In genomic region chr12:102755271-102755670, GRCh38 we compare ENCODE assay signal across 16 cellular contexts.
A peak's percentile ranks its signal among the peaks of the same experiment; 100 is the strongest.
DNase-seq lines count a peak whose midpoint lies in the region; ATAC-seq and TF ChIP-seq lines count a peak whose summit lies in the region.
"Had no signal": no experiment of that assay in that cellular context is flagged by ENCODE, and none has a peak within 500 bp of the region (broad histone marks: within the 10 kb centered on the region; RNA-seq: fewer than 3 reads in every experiment).

No MANE protein-coding gene starts in this region.

- ATAC-seq in HG02588 (IDR thresholded peaks at IDR 0.05; ENCODE audit: unreplicated experiment) (no peak), HG03439 (IDR thresholded peaks at IDR 0.05; ENCODE audit: unreplicated experiment) (no peak), GM21447 (IDR thresholded peaks at IDR 0.05; ENCODE audit: unreplicated experiment) (no peak)
- ATAC-seq: CD8-positive, alpha-beta T cell; GM23338; HCT116 had no signal

- TF ChIP-seq CTCF in thyroid gland (IDR thresholded peaks at IDR 0.05) = no peak

- 81 to 82% methylated on average over 3 of the region's 3 CpGs for WGBS in thyroid gland, 2 donors

- H3K27ac ChIP-seq in thyroid gland = peak overlapping the region in 2 of 3 donors; percentile 56 to 57
- H3K27ac ChIP-seq: BLaER1, C4-2B had no signal

- H3K4me1 ChIP-seq in adipocyte (ENCODE audit: control insufficient read depth, insufficient read depth, low read length) = peaks cover 65% of the 10 kb centered on the region
- H3K4me1 ChIP-seq in thyroid gland = no peaks in the 10 kb centered on the region
- H3K4me1 ChIP-seq: BLaER1, Caco-2 had no signal

- H3K9ac ChIP-seq in adipocyte (ENCODE audit: low read length) = peak overlapping the region; percentile 85
- H3K9ac ChIP-seq: BLaER1 had no signal

- intact Hi-C loops in thyroid gland (cut with DNase I) = loop anchor here (10.0 kb wide), 1 partner anchor 810 kb away; no protein-coding TSS in a partner anchor

- H3K9me3 ChIP-seq in adipocyte (ENCODE audit: control insufficient read depth, low read length) (no peaks in the 10 kb centered on the region), thyroid gland (no peaks in the 10 kb centered on the region)
- H3K9me3 ChIP-seq: BLaER1, Caco-2 had no signal

- peak; percentile 74 for DNase-seq in adipocyte (ENCODE audit: low read depth)
- peak; percentile 20 for DNase-seq in fibroblast of peridontal ligament (ENCODE audit: extremely low read depth)
- DNase-seq in thyroid gland = no peak
- DNase-seq: Caco-2; CD4-positive, CD25-positive, alpha-beta regulatory T cell; CD8-positive, alpha-beta T cell; DMS153; DND-41; H9 had no signal

- H3K36me3 ChIP-seq in adipocyte (ENCODE audit: control insufficient read depth, insufficient read depth, low read length, severe bottlenecking) (no peaks in the 10 kb centered on the region), thyroid gland (no peaks in the 10 kb centered on the region)
- H3K36me3 ChIP-seq: BLaER1 had no signal

- TF ChIP-seq POLR2A in thyroid gland (IDR thresholded peaks at IDR 0.05) = no peak

- no peaks in the 10 kb centered on the region for H3K27me3 ChIP-seq in adipocyte (replicated peaks; ENCODE audit: control insufficient read depth, insufficient read depth, low read length)
- no peaks in the 10 kb centered on the region for H3K27me3 ChIP-seq in thyroid gland
- H3K27me3 ChIP-seq: BLaER1 had no signal

- H3K4me3 ChIP-seq in adipocyte (ENCODE audit: low read length) = no peak overlapping the region
- no peak overlapping the region for H3K4me3 ChIP-seq in thyroid gland (replicated peaks in 1 of 3)
- H3K4me3 ChIP-seq: BLaER1, GM23338 had no signal

Comparison
In these comparisons a context has a peak if more than half of its experiments do, and no peak if none do; other contexts are left out.
1. DNase-seq: peak in adipocyte (single experiment) and fibroblast of peridontal ligament (single experiment); none in thyroid gland (0 of 2).